29 cellular contexts compared by ENCODE assay signal in the genomic region with DNA sequence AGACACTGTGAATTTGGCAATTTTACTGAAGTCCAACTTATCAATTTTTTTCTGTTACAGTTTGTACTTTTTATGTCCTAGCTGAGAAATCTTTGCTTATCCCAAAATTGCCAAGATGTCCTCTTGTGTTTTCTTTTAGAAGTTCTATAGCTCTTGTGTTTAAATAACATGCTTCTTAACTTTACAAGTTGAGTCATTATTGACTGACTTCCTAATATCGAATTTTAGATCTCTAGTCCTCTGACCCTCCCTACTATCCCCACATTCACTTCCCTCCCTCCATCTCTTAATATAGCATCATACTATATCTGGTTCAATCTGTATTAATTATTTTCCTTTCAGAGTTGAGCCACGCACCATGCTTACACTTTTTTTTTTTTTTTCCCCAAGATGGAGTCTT.
"Had no signal": no experiment of that assay in that cellular context is flagged by ENCODE, and none has a peak within 500 bp of the region (broad histone marks: within the 10 kb centered on the region; RNA-seq: fewer than 3 reads in every experiment).

No MANE protein-coding gene starts in this region.

- H3K9me3 Mint-ChIP-seq: natural killer cell treated with Interleukin-12 subunit alpha and Interleukin-12 subunit beta and Interleukin-15 and Interleukin-18, amount 100 ng/mL, for 72 hours; neural progenitor cell; stimulated activated effector memory CD8-positive, alpha-beta T cell treated with anti-CD3 and anti-CD28 coated beads, Interleukin-12 subunit alpha, Interleukin-12 subunit beta, amount 100 ng/mL, for 72 hours; stimulated activated naive CD8-positive, alpha-beta T cell treated with anti-CD3 and anti-CD28 coated beads, Interleukin-15, amount 100 ng/mL, for 72 hours; type B pancreatic cell had no signal

- H3K27me3 ChIP-seq: neural progenitor cell, ovary, right lobe of liver, sigmoid colon, testis, tibial artery, transverse colon, upper lobe of right lung, uterus had no signal

- H3K4me1 Mint-ChIP-seq: stimulated activated effector memory CD8-positive, alpha-beta T cell treated with anti-CD3 and anti-CD28 coated beads, Interleukin-12 subunit alpha, Interleukin-12 subunit beta, amount 100 ng/mL, for 72 hours; stimulated activated naive CD8-positive, alpha-beta T cell treated with anti-CD3 and anti-CD28 coated beads, Interleukin-15, amount 100 ng/mL, for 72 hours had no signal

- FAIRE-seq: small intestine had no signal

- H3K27me3 Mint-ChIP-seq: progenitor cell of endocrine pancreas had no signal

- H3K79me2 ChIP-seq: parathyroid adenoma had no signal

- H3K27ac ChIP-seq: neural progenitor cell, ovary, parathyroid adenoma, psoas muscle, right lobe of liver, sigmoid colon, suprapubic skin, testis, tibial artery, transverse colon, upper lobe of right lung, uterus had no signal

- H3K27ac Mint-ChIP-seq: naive thymus-derived CD8-positive, alpha-beta T cell; natural killer cell treated with Interleukin-12 subunit alpha and Interleukin-12 subunit beta and Interleukin-15 and Interleukin-18, amount 100 ng/mL, for 72 hours; neural progenitor cell; progenitor cell of endocrine pancreas; stimulated activated effector memory CD8-positive, alpha-beta T cell treated with anti-CD3 and anti-CD28 coated beads, Interleukin-12 subunit alpha, Interleukin-12 subunit beta, amount 100 ng/mL, for 72 hours; stimulated activated naive CD8-positive, alpha-beta T cell treated with anti-CD3 and anti-CD28 coated beads, Interleukin-15, amount 100 ng/mL, for 72 hours; type B pancreatic cell had no signal

- H3K9ac ChIP-seq: neural progenitor cell, parathyroid adenoma had no signal

- ATAC-seq: naive thymus-derived CD8-positive, alpha-beta T cell; natural killer cell treated with Interleukin-12 subunit alpha and Interleukin-12 subunit beta and Interleukin-15 and Interleukin-18, amount 100 ng/mL, for 72 hours; psoas muscle; right cardiac atrium; right lobe of liver; stimulated activated effector memory CD8-positive, alpha-beta T cell treated with anti-CD3 and anti-CD28 coated beads, Interleukin-12 subunit alpha, Interleukin-12 subunit beta, amount 100 ng/mL, for 72 hours; stimulated activated naive CD8-positive, alpha-beta T cell treated with anti-CD3 and anti-CD28 coated beads, Interleukin-15, amount 100 ng/mL, for 72 hours; stimulated activated naive CD8-positive, alpha-beta T cell treated with anti-CD3 and anti-CD28 coated beads, Interleukin-15, Interleukin-2, amounts not matched to agents 100 U/mL and 50 U/mL, for 24 hours; upper lobe of right lung had no signal

- H3K4me1 ChIP-seq: parathyroid adenoma, psoas muscle, right lobe of liver, sigmoid colon, suprapubic skin, testis, tibial artery, transverse colon, upper lobe of right lung, uterus had no signal

- H3K4me3 ChIP-seq: neural progenitor cell, ovary, psoas muscle, right lobe of liver, sigmoid colon, suprapubic skin, testis, tibial artery, transverse colon, upper lobe of right lung, uterus had no signal

- H3K36me3 ChIP-seq: neural progenitor cell, ovary, right lobe of liver, sigmoid colon, suprapubic skin, tibial artery, transverse colon, upper lobe of right lung, uterus had no signal

- DNase-seq: naive thymus-derived CD8-positive, alpha-beta T cell; occipital lobe; ovary; posterior cingulate gyrus; psoas muscle; right cardiac atrium; right lobe of liver; sigmoid colon; small intestine; stimulated activated CD4-positive, alpha-beta T cell treated with anti-CD3 and anti-CD28 coated beads, Interleukin-15, amount 100 ng/mL, for 24 hours; stimulated activated CD4-positive, alpha-beta T cell treated with anti-CD3 and anti-CD28 coated beads, Interleukin-2, amount 100 ng/mL, for 24 hours; stimulated activated CD4-positive, alpha-beta T cell treated with anti-CD3 and anti-CD28 coated beads, Interleukin-2, amount 100 ng/mL, for 48 hours; stimulated activated CD4-positive, alpha-beta T cell treated with anti-CD3 and anti-CD28 coated beads, Interleukin-4, amount 100 ng/mL, for 24 hours; stimulated activated naive CD4-positive, alpha-beta T cell; stimulated activated naive CD8-positive, alpha-beta T cell treated with anti-CD3 and anti-CD28 coated beads, Interleukin-15, amount 100 ng/mL, for 72 hours; stimulated activated naive CD8-positive, alpha-beta T cell treated with anti-CD3 and anti-CD28 coated beads, Interleukin-15, Interleukin-2, amounts not matched to agents 100 U/mL and 50 U/mL, for 24 hours; substantia nigra; testis; tibial artery; transverse colon; upper lobe of right lung; uterus had no signal

- H3K4me3 Mint-ChIP-seq: naive thymus-derived CD8-positive, alpha-beta T cell; natural killer cell treated with Interleukin-12 subunit alpha and Interleukin-12 subunit beta and Interleukin-15 and Interleukin-18, amount 100 ng/mL, for 72 hours; neural progenitor cell; stimulated activated effector memory CD8-positive, alpha-beta T cell treated with anti-CD3 and anti-CD28 coated beads, Interleukin-12 subunit alpha, Interleukin-12 subunit beta, amount 100 ng/mL, for 72 hours; stimulated activated naive CD8-positive, alpha-beta T cell treated with anti-CD3 and anti-CD28 coated beads, Interleukin-15, amount 100 ng/mL, for 72 hours; type B pancreatic cell had no signal

- H2AFZ ChIP-seq: neural progenitor cell, parathyroid adenoma had no signal

- H3K36me3 Mint-ChIP-seq: naive thymus-derived CD8-positive, alpha-beta T cell; natural killer cell treated with Interleukin-12 subunit alpha and Interleukin-12 subunit beta and Interleukin-15 and Interleukin-18, amount 100 ng/mL, for 72 hours; neural progenitor cell; stimulated activated effector memory CD8-positive, alpha-beta T cell treated with anti-CD3 and anti-CD28 coated beads, Interleukin-12 subunit alpha, Interleukin-12 subunit beta, amount 100 ng/mL, for 72 hours; type B pancreatic cell had no signal

- H3K9me3 ChIP-seq: ovary, psoas muscle, right lobe of liver, suprapubic skin, testis, tibial artery, transverse colon, upper lobe of right lung, uterus had no signal
